Comparison of ENCODE assay signal across 9 cellular contexts in genomic region chr5:157308826-157309465, GRCh38. TPM values are rescaled to one million over a fixed set of nuclear protein-coding genes. Genes with fewer than 3 reads are reported as not detected.
DNase-seq lines count a peak whose midpoint lies in the region; ATAC-seq and TF ChIP-seq lines count a peak whose summit lies in the region.
"Had no signal": no experiment of that assay in that cellular context is flagged by ENCODE, and none has a peak within 500 bp of the region (broad histone marks: within the 10 kb centered on the region; RNA-seq: fewer than 3 reads in every experiment).

No MANE protein-coding gene starts in this region.

- H3K4me2 ChIP-seq in DND-41 (ENCODE audit: insufficient read depth, low read length) = no peak overlapping the region

- ATAC-seq in DND-41 (ENCODE audit: insufficient read depth, low read depth) (no peak), GM21423 (IDR thresholded peaks at IDR 0.05; ENCODE audit: unreplicated experiment) (peak; percentile 48), RWPE2 (ENCODE audit: low read depth) (no peak), GM21367 (IDR thresholded peaks at IDR 0.05; ENCODE audit: unreplicated experiment) (no peak)

- H3K27me3 ChIP-seq in DND-41 (ENCODE audit: insufficient read depth, low read length, poor library complexity) (no peaks in the 10 kb centered on the region), RWPE2 (ENCODE audit: insufficient read depth, poor library complexity, severe bottlenecking) (no peaks in the 10 kb centered on the region)

- H3K9ac ChIP-seq in DND-41 (ENCODE audit: low read depth, low read length) = no peak overlapping the region

- H3K4me3 ChIP-seq in DND-41 (ENCODE audit: low read depth in 1 of 2, low read length in 2 of 2) (no peak overlapping the region), RWPE2 (ENCODE audit: severe bottlenecking) (no peak overlapping the region), foreskin fibroblast (ENCODE audit: low read depth in 1 of 2, low read length in 2 of 2) (no peak overlapping the region)

- H3K9me3 ChIP-seq in DND-41 (ENCODE audit: insufficient read depth, low read length, severe bottlenecking) = no peaks in the 10 kb centered on the region
- no peaks in the 10 kb centered on the region for H3K9me3 ChIP-seq in RWPE2 (ENCODE audit: severe bottlenecking)

- DNase-seq in DND-41 = no peak
- no peak for DNase-seq in RWPE2 (ENCODE audit: low spot score)
- DNase-seq in foreskin fibroblast = peak in 1 of 2 donors; percentile 60
- no peak for DNase-seq in 8988T
- DNase-seq in activated CD4-positive, CD25-positive, alpha-beta regulatory T cell (lab: John Stamatoyannopoulos, UW) = no peak
- no peak for DNase-seq in mucosa of gallbladder (ENCODE audit: low spot score)
- DNase-seq: NCI-H446 treated with DMSO at 0.1 percent for 48 hours had no signal

- H2AFZ ChIP-seq in DND-41 (ENCODE audit: low read depth, low read length) = no peak overlapping the region

- H4K20me1 ChIP-seq in DND-41 (ENCODE audit: insufficient read depth, low read length) = 0 out of 2 replicates have a peak, but pooled peaks cover 3% of the 10 kb centered on the region

- H3K27ac ChIP-seq in DND-41 (ENCODE audit: low read length) (peak overlapping the region; percentile 32; the same call in 1 of the 2 replicates), RWPE2 (ENCODE audit: poor library complexity, severe bottlenecking) (no peak overlapping the region)

- no peaks in the 10 kb centered on the region for H3K4me1 ChIP-seq in DND-41 (ENCODE audit: insufficient read depth, low read length)
- no peaks in the 10 kb centered on the region for H3K4me1 ChIP-seq in RWPE2 (ENCODE audit: insufficient read depth, poor library complexity, severe bottlenecking)

- TF ChIP-seq CTCF in DND-41 (IDR thresholded peaks at IDR 0.05; ENCODE audit: borderline replicate concordance, extremely low read depth, low read length, poor library complexity, severe bottlenecking) (no peak), RWPE2 (IDR thresholded peaks at IDR 0.05; ENCODE audit: poor library complexity, severe bottlenecking) (peak; percentile 16), foreskin fibroblast (IDR thresholded peaks at IDR 0.05; ENCODE audit: low read depth, low read length) (peak; percentile 27)

- H3K36me3 ChIP-seq in DND-41 (ENCODE audit: insufficient read depth, low read length) (peaks cover 96% of the 10 kb centered on the region), RWPE2 (ENCODE audit: low read depth) (no peaks in the 10 kb centered on the region)

- H3K79me2 ChIP-seq in DND-41 (ENCODE audit: insufficient read depth, low read length) = peaks cover 9% of the 10 kb centered on the region; the same call in 1 of the 2 replicates

RNA-seq across cellular contexts. Expression of gene CYFIP2, which starts 43.0 kb away (rescaled TPM):
- 76.4 TPM for total RNA-seq in mucosa of gallbladder
